1 cellular context compared by ENCODE assay signal in the genomic region with DNA sequence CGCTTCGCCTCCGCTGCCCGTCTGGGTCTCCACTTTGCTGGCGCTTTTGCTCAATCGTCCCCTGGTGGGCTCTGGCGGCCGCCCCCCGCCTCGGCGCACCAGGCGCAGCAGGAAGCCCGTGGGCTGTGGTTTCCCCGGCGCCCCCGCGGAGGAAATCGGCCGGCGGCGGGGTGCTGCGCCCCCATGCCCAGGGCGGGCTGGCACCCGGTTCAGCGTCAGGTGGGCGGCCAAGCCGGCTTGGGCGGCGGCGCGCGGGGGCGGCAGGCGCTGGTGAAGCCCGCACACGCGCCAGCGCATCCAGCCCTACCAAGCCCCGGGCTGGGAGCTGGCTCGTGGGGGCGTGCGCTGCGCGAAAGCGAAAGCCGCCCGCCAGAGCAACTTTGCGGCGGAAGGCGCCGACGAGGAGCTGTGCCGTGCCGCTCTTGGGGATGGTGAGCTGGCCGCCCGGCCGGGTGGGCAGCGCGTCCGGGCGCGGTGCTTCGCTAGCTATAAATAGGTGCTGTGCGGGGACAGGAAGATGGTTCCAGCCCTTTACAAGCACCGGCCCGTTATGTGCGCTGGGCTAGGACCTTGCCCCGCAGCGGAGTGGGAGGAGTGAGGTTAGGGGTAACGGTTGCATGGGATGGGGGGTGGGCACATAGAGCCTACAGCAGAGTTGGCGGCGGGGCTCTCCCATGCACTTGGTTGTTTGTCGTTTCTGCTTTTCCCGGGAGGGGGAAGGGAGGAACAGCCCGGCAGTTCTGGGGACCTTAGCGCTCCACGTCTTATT.
TF ChIP-seq lines count a peak whose summit lies in the region.

No MANE protein-coding gene starts in this region.

TF ChIP-seq in HepG2, 621 proteins besides CTCF, POLR2A, EP300 and RAD21 (continued from another document and continues in another):
- TF ChIP-seq REST (IDR thresholded peaks at IDR 0.05; ENCODE audit: borderline replicate concordance in 1 of 2, low read depth in 1 of 2, low read length in 2 of 2) (no peak), ZBTB26 (CRISPR knock-in tag; IDR thresholded peaks at IDR 0.05; ENCODE audit: borderline replicate concordance) (no peak), TBX2 (CRISPR knock-in tag; IDR thresholded peaks at IDR 0.05; ENCODE audit: borderline replicate concordance) (0 out of 2 replicates have a peak, but pooled peaks have one; percentile 7), FOSL2 (CRISPR knock-in tag; IDR thresholded peaks at IDR 0.05) (no peak), CREBL2 (CRISPR knock-in tag; IDR thresholded peaks at IDR 0.05; ENCODE audit: borderline replicate concordance) (no peak), MLLT10 (CRISPR knock-in tag; IDR thresholded peaks at IDR 0.05) (no peak), ZNF230 (CRISPR knock-in tag; IDR thresholded peaks at IDR 0.05) (0 out of 2 replicates have a peak, but pooled peaks have one; percentile 40), E2F2 (CRISPR knock-in tag; IDR thresholded peaks at IDR 0.05; ENCODE audit: borderline replicate concordance) (no peak), ZFP36 (IDR thresholded peaks at IDR 0.05; ENCODE audit: borderline replicate concordance, low read depth, low read length, partially characterized antibody) (no peak), ZNF883 (CRISPR knock-in tag; IDR thresholded peaks at IDR 0.05; ENCODE audit: not compliant biosample characterization) (peak; percentile 64), ZSCAN29 (CRISPR knock-in tag; conservative IDR thresholded peaks at IDR 0.05) (0 out of 2 replicates have a peak, but pooled peaks have one; percentile 64), ZNF563 (CRISPR knock-in tag; IDR thresholded peaks at IDR 0.05) (no peak), ZNF205 (CRISPR knock-in tag; IDR thresholded peaks at IDR 0.05) (peak; percentile 39; the same call in 1 of the 2 replicates), ZSCAN25 (CRISPR knock-in tag; IDR thresholded peaks at IDR 0.05) (no peak), CBX5 (CRISPR knock-in tag; IDR thresholded peaks at IDR 0.05; ENCODE audit: borderline replicate concordance) (no peak), MAF1 (CRISPR knock-in tag; IDR thresholded peaks at IDR 0.05; ENCODE audit: borderline replicate concordance) (no peak), ZNF317 (CRISPR knock-in tag; IDR thresholded peaks at IDR 0.05) (0 out of 2 replicates have a peak, but pooled peaks have one; percentile 6), NFE2 (CRISPR knock-in tag; IDR thresholded peaks at IDR 0.05) (no peak), MEIS1 (CRISPR knock-in tag; IDR thresholded peaks at IDR 0.05; ENCODE audit: borderline replicate concordance) (0 out of 2 replicates have a peak, but pooled peaks have one; percentile 64), POLR2AphosphoS2 (IDR thresholded peaks at IDR 0.05; ENCODE audit: low read depth, low read length) (no peak), ZNF383 (CRISPR knock-in tag; IDR thresholded peaks at IDR 0.05; ENCODE audit: borderline replicate concordance) (0 out of 2 replicates have a peak, but pooled peaks have one; percentile 75), RARG (CRISPR knock-in tag; IDR thresholded peaks at IDR 0.05; ENCODE audit: low read depth) (0 out of 2 replicates have a peak, but pooled peaks have one; percentile 21), ZNF782 (CRISPR knock-in tag; IDR thresholded peaks at IDR 0.05; ENCODE audit: borderline replicate concordance) (0 out of 2 replicates have a peak, but pooled peaks have one; percentile 35), MEF2D (CRISPR knock-in tag; IDR thresholded peaks at IDR 0.05) (peak; percentile 26; the same call in 1 of the 2 replicates), CREB1 (IDR thresholded peaks at IDR 0.05) (no peak), CREB1 (CRISPR knock-in tag; IDR thresholded peaks at IDR 0.05) (no peak), JDP2 (CRISPR knock-in tag; IDR thresholded peaks at IDR 0.05; ENCODE audit: borderline replicate concordance) (no peak), BCLAF1 (IDR thresholded peaks at IDR 0.05) (no peak), HDAC2 (CRISPR knock-in tag; IDR thresholded peaks at IDR 0.05) (no peak), GABPA (IDR thresholded peaks at IDR 0.05; ENCODE audit: low read depth, low read length) (no peak), GABPA (CRISPR knock-in tag; IDR thresholded peaks at IDR 0.05; ENCODE audit: low read depth) (no peak), ZNF274 (CRISPR knock-in tag; IDR thresholded peaks at IDR 0.05) (0 out of 2 replicates have a peak, but pooled peaks have one; percentile 40), ZSCAN31 (CRISPR knock-in tag; IDR thresholded peaks at IDR 0.05; ENCODE audit: low read depth) (no peak), ZNF839 (CRISPR knock-in tag; IDR thresholded peaks at IDR 0.05; ENCODE audit: borderline replicate concordance) (no peak), NONO (IDR thresholded peaks at IDR 0.05) (no peak), NONO (CRISPR knock-in tag; conservative IDR thresholded peaks at IDR 0.05) (0 out of 2 replicates have a peak, but pooled peaks have one; percentile 28), RNF2 (conservative IDR thresholded peaks at IDR 0.05; ENCODE audit: low read depth) (no peak), HCFC1 (IDR thresholded peaks at IDR 0.05; ENCODE audit: low read depth, low read length) (no peak), ATF7 (IDR thresholded peaks at IDR 0.05) (no peak), ATF7 (CRISPR knock-in tag; IDR thresholded peaks at IDR 0.05) (peak; percentile 65; the same call in 1 of the 2 replicates)
- TF ChIP-seq, protein P1, sequence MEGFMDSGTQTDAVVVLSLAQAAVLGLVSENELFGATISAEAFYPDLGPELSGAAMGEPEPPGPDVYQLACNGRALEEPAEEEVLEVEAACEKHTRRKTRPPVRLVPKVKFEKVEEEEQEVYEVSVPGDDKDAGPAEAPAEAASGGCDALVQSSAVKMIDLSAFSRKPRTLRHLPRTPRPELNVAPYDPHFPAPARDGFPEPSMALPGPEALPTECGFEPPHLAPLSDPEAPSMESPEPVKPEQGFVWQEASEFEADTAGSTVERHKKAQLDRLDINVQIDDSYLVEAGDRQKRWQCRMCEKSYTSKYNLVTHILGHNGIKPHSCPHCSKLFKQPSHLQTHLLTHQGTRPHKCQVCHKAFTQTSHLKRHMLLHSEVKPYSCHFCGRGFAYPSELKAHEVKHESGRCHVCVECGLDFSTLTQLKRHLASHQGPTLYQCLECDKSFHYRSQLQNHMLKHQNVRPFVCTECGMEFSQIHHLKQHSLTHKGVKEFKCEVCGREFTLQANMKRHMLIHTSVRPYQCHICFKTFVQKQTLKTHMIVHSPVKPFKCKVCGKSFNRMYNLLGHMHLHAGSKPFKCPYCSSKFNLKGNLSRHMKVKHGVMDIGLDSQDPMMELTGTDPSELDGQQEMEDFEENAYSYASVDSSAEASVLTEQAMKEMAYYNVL (CRISPR knock-in tag; IDR thresholded peaks at IDR 0.05; ENCODE audit: borderline replicate concordance): peak; percentile 41; the same call in 1 of the 2 replicates
- TF ChIP-seq, protein P2, sequence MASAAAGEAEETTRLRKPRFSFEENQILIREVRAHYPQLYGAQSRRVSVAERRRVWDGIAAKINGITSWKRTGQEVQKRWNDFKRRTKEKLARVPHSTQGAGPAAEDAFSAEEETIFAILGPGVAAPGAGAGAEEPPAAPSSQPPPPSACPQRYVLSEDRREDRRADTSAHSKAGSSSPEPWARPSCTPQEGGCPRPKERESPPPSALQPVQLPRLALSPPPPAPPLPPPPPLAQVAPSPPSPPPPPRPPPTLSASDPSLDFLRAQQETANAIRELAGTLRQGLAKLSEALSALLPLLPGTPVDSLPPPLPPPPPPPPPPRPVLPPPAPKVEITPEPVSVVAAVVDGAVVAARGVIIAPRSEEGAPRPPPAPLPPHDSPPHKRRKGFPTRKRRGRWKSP (CRISPR knock-in tag; IDR thresholded peaks at IDR 0.05): peak; percentile 91; the same call in 1 of the 2 replicates
- TF ChIP-seq, protein P3, sequence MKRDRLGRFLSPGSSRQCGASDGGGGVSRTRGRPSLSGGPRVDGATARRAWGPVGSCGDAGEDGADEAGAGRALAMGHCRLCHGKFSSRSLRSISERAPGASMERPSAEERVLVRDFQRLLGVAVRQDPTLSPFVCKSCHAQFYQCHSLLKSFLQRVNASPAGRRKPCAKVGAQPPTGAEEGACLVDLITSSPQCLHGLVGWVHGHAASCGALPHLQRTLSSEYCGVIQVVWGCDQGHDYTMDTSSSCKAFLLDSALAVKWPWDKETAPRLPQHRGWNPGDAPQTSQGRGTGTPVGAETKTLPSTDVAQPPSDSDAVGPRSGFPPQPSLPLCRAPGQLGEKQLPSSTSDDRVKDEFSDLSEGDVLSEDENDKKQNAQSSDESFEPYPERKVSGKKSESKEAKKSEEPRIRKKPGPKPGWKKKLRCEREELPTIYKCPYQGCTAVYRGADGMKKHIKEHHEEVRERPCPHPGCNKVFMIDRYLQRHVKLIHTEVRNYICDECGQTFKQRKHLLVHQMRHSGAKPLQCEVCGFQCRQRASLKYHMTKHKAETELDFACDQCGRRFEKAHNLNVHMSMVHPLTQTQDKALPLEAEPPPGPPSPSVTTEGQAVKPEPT (CRISPR knock-in tag; IDR thresholded peaks at IDR 0.05; ENCODE audit: low read depth): no peak
- TF ChIP-seq, protein P4, sequence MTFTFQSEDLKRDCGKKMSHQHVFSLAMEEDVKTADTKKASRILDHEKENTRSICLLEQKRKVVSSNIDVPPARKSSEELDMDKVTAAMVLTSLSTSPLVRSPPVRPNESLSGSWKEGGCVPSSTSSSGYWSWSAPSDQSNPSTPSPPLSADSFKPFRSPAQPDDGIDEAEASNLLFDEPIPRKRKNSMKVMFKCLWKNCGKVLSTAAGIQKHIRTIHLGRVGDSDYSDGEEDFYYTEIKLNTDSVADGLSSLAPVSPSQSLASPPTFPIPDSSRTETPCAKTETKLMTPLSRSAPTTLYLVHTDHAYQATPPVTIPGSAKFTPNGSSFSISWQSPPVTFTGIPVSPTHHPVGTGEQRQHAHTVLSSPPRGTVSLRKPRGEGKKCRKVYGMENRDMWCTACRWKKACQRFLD (CRISPR knock-in tag; IDR thresholded peaks at IDR 0.05; ENCODE audit: borderline replicate concordance): 0 out of 2 replicates have a peak, but pooled peaks have one; percentile 39
